24 cellular contexts compared by ENCODE assay signal in the genomic region with DNA sequence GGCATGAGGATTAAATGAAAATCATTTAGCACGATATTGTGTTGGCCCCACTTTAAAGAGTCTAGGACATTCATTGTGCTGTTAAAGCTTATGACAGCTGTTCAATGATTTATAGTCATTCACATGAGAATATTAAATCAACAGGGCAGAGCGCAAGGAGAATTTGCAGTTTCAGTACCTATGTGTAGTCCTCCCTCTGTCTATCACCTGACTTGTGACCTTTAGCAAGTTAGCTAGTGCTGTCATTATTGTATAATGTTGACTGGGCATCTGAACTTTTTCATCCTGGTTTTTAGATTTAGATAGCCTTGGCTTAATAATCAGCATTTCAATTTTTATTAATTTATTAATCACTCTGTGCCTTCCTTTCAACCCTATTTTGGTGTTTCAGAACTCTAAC.
"Had no signal": no experiment of that assay in that cellular context is flagged by ENCODE, and none has a peak within 500 bp of the region (broad histone marks: within the 10 kb centered on the region; RNA-seq: fewer than 3 reads in every experiment).

No MANE protein-coding gene starts in this region.

- H3K4me1 ChIP-seq: esophagus squamous epithelium, sigmoid colon, uterus had no signal

- H3K4me2 ChIP-seq: hepatocyte had no signal

- H3K9me3 ChIP-seq: esophagus squamous epithelium, mucosa of descending colon, sigmoid colon, uterus had no signal

- ATAC-seq: activated CD4-positive, alpha-beta T cell treated with anti-CD3 and anti-CD28 coated beads for 36 hours; activated CD8-positive, alpha-beta memory T cell treated with anti-CD3 and anti-CD28 coated beads, Interleukin-2, amount 10 ng/mL, durations not matched to agents 7 days and 5 days; activated CD8-positive, alpha-beta T cell treated with anti-CD3 and anti-CD28 coated beads, Interleukin-2, amount 10 ng/mL, durations not matched to agents 7 days and 5 days; mucosa of descending colon; stimulated activated memory B cell treated with anti-CD40 and anti-IgM and Interleukin-4, amounts not matched to agents 10 μg/mL and 1 μg/mL and 100 μg/mL, for 72 hours; stimulated activated naive CD8-positive, alpha-beta T cell treated with anti-CD3 and anti-CD28 coated beads, Interleukin-15, amount 100 ng/mL, for 72 hours had no signal

- FAIRE-seq: bronchial epithelial cell, colon, endometrium, small intestine had no signal

- H3K36me3 ChIP-seq: esophagus squamous epithelium, sigmoid colon, uterus had no signal

- H3K27me3 ChIP-seq: esophagus squamous epithelium, hepatocyte, sigmoid colon, uterus had no signal

- H3K27ac ChIP-seq: epithelial cell of prostate, esophagus squamous epithelium, hepatocyte, sigmoid colon, uterus had no signal

- DNase-seq: activated CD4-positive, alpha-beta T cell treated with anti-CD3 and anti-CD28 coated beads for 36 hours; activated CD4-positive, CD25-positive, alpha-beta regulatory T cell; activated CD8-positive, alpha-beta memory T cell treated with anti-CD3 and anti-CD28 coated beads, Interleukin-2, amount 10 ng/mL, durations not matched to agents 7 days and 5 days; activated CD8-positive, alpha-beta T cell treated with anti-CD3 and anti-CD28 coated beads, Interleukin-2, amount 10 ng/mL, durations not matched to agents 7 days and 5 days; activated T-cell treated with anti-CD3 and anti-CD28 coated beads, Interleukin-2, amount 50 U/mL, for 48 hours; anterior cingulate cortex; effector CD8-positive, alpha-beta T cell; esophagus squamous epithelium; foreskin melanocyte; islet precursor cell; mucosa of descending colon; sigmoid colon; small intestine; stimulated activated CD4-positive, alpha-beta T cell treated with anti-CD3 and anti-CD28 coated beads, Interleukin-4, amount 100 ng/mL, for 24 hours; stimulated activated naive CD8-positive, alpha-beta T cell treated with anti-CD3 and anti-CD28 coated beads, Interleukin-15, amount 100 ng/mL, for 72 hours; substantia nigra; T-helper 1 cell; uterus had no signal

- H3K79me2 ChIP-seq: hepatocyte had no signal

- H3K4me3 ChIP-seq: esophagus squamous epithelium, hepatocyte, mucosa of descending colon, sigmoid colon, uterus had no signal

- H2AFZ ChIP-seq: hepatocyte had no signal
